29 cellular contexts compared by ENCODE assay signal in genomic region chr1:7116001-7116400, GRCh38.
"Had no signal": no experiment of that assay in that cellular context is flagged by ENCODE, and none has a peak within 500 bp of the region (broad histone marks: within the 10 kb centered on the region; RNA-seq: fewer than 3 reads in every experiment).

No MANE protein-coding gene starts in this region.

- H3K9me3 ChIP-seq: mucosa of descending colon, pancreas, psoas muscle, right atrium auricular region, right lobe of liver, testis, thyroid gland, transverse colon, upper lobe of left lung, vagina had no signal

- H3K36me3 ChIP-seq: left ventricle myocardium inferior, pancreas, right atrium auricular region, right lobe of liver, stomach, thyroid gland, transverse colon, upper lobe of left lung, vagina had no signal

- H3K4me1 Mint-ChIP-seq: immature natural killer cell; stimulated activated naive B cell treated with anti-CD40 and anti-IgM and Interleukin-4, amounts not matched to agents 10 μg/mL and 1 μg/mL and 100 μg/mL, for 72 hours had no signal

- H3K36me3 Mint-ChIP-seq: stimulated activated naive B cell treated with anti-CD40 and anti-IgM and Interleukin-4, amounts not matched to agents 10 μg/mL and 1 μg/mL and 100 μg/mL, for 72 hours had no signal

- H3K27ac Mint-ChIP-seq: immature natural killer cell; naive thymus-derived CD4-positive, alpha-beta T cell; nephron; stimulated activated naive B cell treated with anti-CD40 and anti-IgM and Interleukin-4, amounts not matched to agents 10 μg/mL and 1 μg/mL and 100 μg/mL, for 72 hours had no signal

- H3K9me3 Mint-ChIP-seq: neural crest cell had no signal

- H3K27me3 ChIP-seq: pancreas, right atrium auricular region, right lobe of liver, stomach, testis, thyroid gland, transverse colon, upper lobe of left lung, vagina had no signal

- H3K4me3 ChIP-seq: left ventricle myocardium inferior, lung, mucosa of descending colon, pancreas, psoas muscle, right atrium auricular region, right lobe of liver, skin epidermis, stomach, testis, thyroid gland, transverse colon, upper lobe of left lung, vagina had no signal

- H3K27ac ChIP-seq: left ventricle myocardium inferior, pancreas, psoas muscle, right atrium auricular region, right lobe of liver, skin epidermis, stomach, testis, thyroid gland, transverse colon, upper lobe of left lung, vagina had no signal

- DNase-seq: hypothalamus; immature natural killer cell; islet precursor cell; left ventricle myocardium inferior; midbrain; mucosa of descending colon; naive thymus-derived CD4-positive, alpha-beta T cell; nucleus accumbens; pancreas; posterior cingulate gyrus; psoas muscle; right lobe of liver; stimulated activated CD4-positive, alpha-beta T cell treated with anti-CD3 and anti-CD28 coated beads, Interleukin-12 subunit alpha, Interleukin-12 subunit beta, amount 100 ng/mL, for 4 hours; stimulated activated CD4-positive, alpha-beta T cell treated with anti-CD3 and anti-CD28 coated beads, Interleukin-15, amount 100 ng/mL, for 24 hours; stimulated activated CD4-positive, alpha-beta T cell treated with anti-CD3 and anti-CD28 coated beads, Interleukin-2, amount 100 ng/mL, for 24 hours; stimulated activated CD4-positive, alpha-beta T cell treated with anti-CD3 and anti-CD28 coated beads, Interleukin-4, amount 100 ng/mL, for 1 hour; stimulated activated naive B cell treated with anti-CD40 and anti-IgM and Interleukin-4, amounts not matched to agents 10 μg/mL and 1 μg/mL and 100 μg/mL, for 72 hours; stimulated activated naive CD8-positive, alpha-beta T cell treated with anti-CD3 and anti-CD28 coated beads, Interleukin-15, Interleukin-2, amounts not matched to agents 100 U/mL and 50 U/mL, for 24 hours; stomach; testis; thyroid gland; transverse colon; upper lobe of left lung had no signal

- H3K4me3 Mint-ChIP-seq: immature natural killer cell; naive thymus-derived CD4-positive, alpha-beta T cell; nephron; neural crest cell; stimulated activated naive B cell treated with anti-CD40 and anti-IgM and Interleukin-4, amounts not matched to agents 10 μg/mL and 1 μg/mL and 100 μg/mL, for 72 hours had no signal

- H3K4me1 ChIP-seq: pancreas, psoas muscle, testis, thyroid gland, transverse colon, upper lobe of left lung, vagina had no signal

- FAIRE-seq: pancreas had no signal
